25 cellular contexts compared by ENCODE assay signal in the genomic region with DNA sequence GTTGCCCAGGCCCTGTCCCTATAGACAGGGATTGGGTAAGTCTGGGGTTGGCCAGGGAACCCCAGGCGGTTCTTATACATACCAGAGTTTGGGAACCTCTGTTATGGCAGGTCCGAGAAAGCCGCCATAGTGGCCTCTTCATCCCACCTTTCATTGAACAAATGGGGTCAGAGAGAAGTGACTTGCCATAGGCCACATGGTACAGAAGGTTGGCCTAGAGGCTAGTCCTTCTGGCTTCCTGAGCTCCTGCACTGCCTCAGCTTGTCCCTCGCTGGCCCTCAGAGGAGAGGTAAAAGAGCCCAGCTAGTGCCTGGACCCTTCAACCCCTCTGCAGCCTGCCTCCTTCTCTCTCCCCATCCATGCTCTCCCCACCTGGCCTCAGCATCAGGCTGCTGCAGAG.
A peak's percentile ranks its signal among the peaks of the same experiment; 100 is the strongest.
DNase-seq lines count a peak whose midpoint lies in the region; ATAC-seq and TF ChIP-seq lines count a peak whose summit lies in the region.
"Had no signal": no experiment of that assay in that cellular context is flagged by ENCODE, and none has a peak within 500 bp of the region (broad histone marks: within the 10 kb centered on the region; RNA-seq: fewer than 3 reads in every experiment).

No MANE protein-coding gene starts in this region.

- no peaks in the 10 kb centered on the region for H3K79me2 ChIP-seq in GM23338 (replicated peaks; ENCODE audit: insufficient read depth)

- H3K4me1 ChIP-seq in GM23338 (ENCODE audit: insufficient read depth) = no peaks in the 10 kb centered on the region
- peaks cover 0 to 9% of the 10 kb centered on the region in 2 donors for H3K4me1 ChIP-seq in neuronal stem cell (ENCODE audit: control insufficient read depth in 2 of 2, insufficient read depth in 1 of 2, low read depth in 1 of 2, low read length in 2 of 2)
- H3K4me1 ChIP-seq in left lung = no peaks in the 10 kb centered on the region
- H3K4me1 ChIP-seq: A549 had no signal

- no peak overlapping the region for H3K27ac Mint-ChIP-seq in GM23338
- H3K27ac Mint-ChIP-seq in CD4-positive, alpha-beta T cell = no peak overlapping the region
- H3K27ac Mint-ChIP-seq: CD8-positive, alpha-beta T cell had no signal

- H3K4me3 ChIP-seq in GM23338 = no peak overlapping the region
- H3K4me3 ChIP-seq in coronary artery = no peak overlapping the region
- H3K4me3 ChIP-seq in neuronal stem cell (ENCODE audit: low read length in 2 of 2) = no peak overlapping the region
- H3K4me3 ChIP-seq in left lung = no peak overlapping the region
- H3K4me3 ChIP-seq: A549; BLaER1 treated with 17β-estradiol and CSF1 and Interleukin-3, amounts not matched to agents 10 nM and 100 nM; K562; PC-9 had no signal

- H3K4me2 ChIP-seq in GM23338 (no peak overlapping the region), neuronal stem cell (ENCODE audit: insufficient read depth, low read length, poor library complexity, severe bottlenecking) (no peak overlapping the region)
- H3K4me2 ChIP-seq: A549; BLaER1 treated with 17β-estradiol and CSF1 and Interleukin-3, amounts not matched to agents 10 nM and 100 nM; PC-9; SK-N-SH had no signal

- H3K27ac ChIP-seq in GM23338 (ENCODE audit: low read depth) = no peak overlapping the region
- no peak overlapping the region for H3K27ac ChIP-seq in coronary artery
- H3K27ac ChIP-seq in neuronal stem cell (replicated peaks; ENCODE audit: low read length) = no peak overlapping the region
- H3K27ac ChIP-seq in CD4-positive, alpha-beta T cell (ENCODE audit: low read depth, low read length) = no peak overlapping the region
- no peak overlapping the region for H3K27ac ChIP-seq in left lung
- H3K27ac ChIP-seq: A549; BLaER1 treated with 17β-estradiol and CSF1 and Interleukin-3, amounts not matched to agents 10 nM and 100 nM; PC-9; RWPE1 had no signal

- H3F3A ChIP-seq in GM23338 (replicated peaks; ENCODE audit: low read depth) = no peaks in the 10 kb centered on the region

- no peak overlapping the region for H3K4ac ChIP-seq in neuronal stem cell (ENCODE audit: low read length)

- ATAC-seq in GM23338 (no peak), left lung (no peak)
- no peak for ATAC-seq in CD4-positive, alpha-beta T cell (ENCODE audit: poor library complexity)
- ATAC-seq: A549; CD8-positive, alpha-beta T cell; K562 had no signal

- peak; percentile 14 for DNase-seq in D341Med (ENCODE audit: low spot score)
- no peak for DNase-seq in GM23338 (ENCODE audit: low spot score)
- DNase-seq in coronary artery (ENCODE audit: low spot score) = peak; percentile 49
- no peak for DNase-seq in neuronal stem cell (ENCODE audit: low spot score)
- no peak for DNase-seq in nucleus accumbens (lab: John Stamatoyannopoulos, UW)
- DNase-seq in CD4-positive, alpha-beta T cell = no peak
- no peak for DNase-seq in left lung
- DNase-seq in SHP77 treated with DMSO at 0.1 percent for 48 hours (lab: John Stamatoyannopoulos, UW) = no peak
- DNase-seq: AML-193, DND-41, H7, Kasumi-1, NCI-H1436, NCI-H1930, NCI-H2107, NCI-H446, NCI-H526, PC-9, SK-N-SH, SW 1271 had no signal

- H2BK5ac ChIP-seq in neuronal stem cell (ENCODE audit: low read length) = no peak overlapping the region

- H3K79me1 ChIP-seq in neuronal stem cell (ENCODE audit: low read depth, low read length) = no peaks in the 10 kb centered on the region

- intact Hi-C loops in CD4-positive, alpha-beta T cell (cut with DNase I, micrococcal nuclease) = no loop called here
- intact Hi-C loops in left lung (cut with DNase I) = no loop called here

- peak overlapping the region; percentile 38 for H3K18ac ChIP-seq in neuronal stem cell (ENCODE audit: low read length)

- no peak overlapping the region for H4K8ac ChIP-seq in neuronal stem cell (ENCODE audit: low read depth, low read length)

- POLR2A ChIA-PET in CD4-positive, alpha-beta T cell (lab: Charles Lee) = no interaction called here

- H2AFZ ChIP-seq in GM23338 (0 out of 2 replicates have a peak overlapping the region, but pooled peaks have one; percentile 14), neuronal stem cell (ENCODE audit: low read length) (no peak overlapping the region)
- H2AFZ ChIP-seq: PC-9 had no signal

- peaks cover 0 to 5% of the 10 kb centered on the region in 2 donors for H3K9me3 ChIP-seq in neuronal stem cell (replicated peaks in 1 of 2; ENCODE audit: control insufficient read depth in 2 of 2, insufficient read depth in 1 of 2, low read depth in 1 of 2, low read length in 2 of 2)
- no peaks in the 10 kb centered on the region for H3K9me3 ChIP-seq in CD4-positive, alpha-beta T cell (ENCODE audit: control insufficient read depth, low read length)
- peaks cover 0 to 3% of the 10 kb centered on the region in 2 donors for H3K9me3 ChIP-seq in left lung
- H3K9me3 ChIP-seq: A549, SK-N-SH had no signal

- H2BK15ac ChIP-seq in neuronal stem cell (ENCODE audit: low read length) = no peak overlapping the region

- no peaks in the 10 kb centered on the region for H4K20me1 ChIP-seq in GM23338 (replicated peaks; ENCODE audit: insufficient read depth)
- H4K20me1 ChIP-seq: BLaER1 treated with 17β-estradiol and CSF1 and Interleukin-3, amounts not matched to agents 10 nM and 100 nM had no signal

- no peak overlapping the region for H3K14ac ChIP-seq in neuronal stem cell (ENCODE audit: low read length)

- H2BK120ac ChIP-seq in neuronal stem cell (ENCODE audit: low read depth, low read length) = no peak overlapping the region

- WGBS in neuronal stem cell (ENCODE audit: extremely low coverage in 2 of 2, insufficient read length in 2 of 2, insufficient replicate concordance in 1 of 2), 2 donors = no CpG with 5 or more reads among the region's 4 CpGs

- no peaks in the 10 kb centered on the region for H3K9me2 ChIP-seq in GM23338 (ENCODE audit: insufficient read depth)
- H3K9me2 ChIP-seq: SK-N-SH had no signal

- TF ChIP-seq CTCF in GM23338 (conservative IDR thresholded peaks at IDR 0.05; ENCODE audit: low read depth in 2 of 2) = no peak
- no peak for TF ChIP-seq CTCF in coronary artery (IDR thresholded peaks at IDR 0.05)
- TF ChIP-seq CTCF in CD4-positive, alpha-beta T cell (IDR thresholded peaks at IDR 0.05) = no peak
- TF ChIP-seq CTCF in left lung (IDR thresholded peaks at IDR 0.05) = no peak

- H3K9me3 Mint-ChIP-seq in GM23338 = peaks cover 12% of the 10 kb centered on the region; the same call in 2 of the 3 replicates
- H3K9me3 Mint-ChIP-seq in CD4-positive, alpha-beta T cell = no peaks in the 10 kb centered on the region
- H3K9me3 Mint-ChIP-seq: CD8-positive, alpha-beta T cell had no signal

- H3K36me3 Mint-ChIP-seq in GM23338 (ENCODE audit: low read depth) = peaks cover 7% of the 10 kb centered on the region; the same call in 2 of the 3 replicates
- no peaks in the 10 kb centered on the region for H3K36me3 Mint-ChIP-seq in CD4-positive, alpha-beta T cell (ENCODE audit: low read depth)
- H3K36me3 Mint-ChIP-seq: CD8-positive, alpha-beta T cell had no signal

- no peaks in the 10 kb centered on the region for H3K36me3 ChIP-seq in GM23338 (ENCODE audit: insufficient read depth)
- no peaks in the 10 kb centered on the region for H3K36me3 ChIP-seq in neuronal stem cell (replicated peaks in 1 of 2; ENCODE audit: control insufficient read depth in 2 of 2, insufficient read depth in 2 of 2, low read length in 2 of 2)
- no peaks in the 10 kb centered on the region for H3K36me3 ChIP-seq in left lung
- H3K36me3 ChIP-seq: BLaER1 treated with 17β-estradiol and CSF1 and Interleukin-3, amounts not matched to agents 10 nM and 100 nM had no signal

- H3K23ac ChIP-seq in neuronal stem cell (ENCODE audit: low read depth, low read length, poor library complexity) = no peak overlapping the region

- no peak overlapping the region for H2AK5ac ChIP-seq in neuronal stem cell (ENCODE audit: low read depth, low read length)

- H3K27me3 Mint-ChIP-seq in GM23338 (ENCODE audit: insufficient read depth, low read depth, poor library complexity) = peaks cover 6% of the 10 kb centered on the region
- peaks cover 22% of the 10 kb centered on the region for H3K27me3 Mint-ChIP-seq in CD4-positive, alpha-beta T cell

- H3K4me3 Mint-ChIP-seq in GM23338 = no peak overlapping the region
- no peak overlapping the region for H3K4me3 Mint-ChIP-seq in CD4-positive, alpha-beta T cell
- H3K4me3 Mint-ChIP-seq: CD8-positive, alpha-beta T cell had no signal

- no peak overlapping the region for H3K9ac ChIP-seq in neuronal stem cell (ENCODE audit: low read depth, low read length, poor library complexity)
- H3K9ac ChIP-seq: BLaER1 treated with 17β-estradiol and CSF1 and Interleukin-3, amounts not matched to agents 10 nM and 100 nM; SK-N-SH had no signal

- H4K91ac ChIP-seq in neuronal stem cell (ENCODE audit: low read depth, low read length, poor library complexity) = no peak overlapping the region

- H2BK12ac ChIP-seq in neuronal stem cell (ENCODE audit: low read length) = no peak overlapping the region

- H3K27me3 ChIP-seq in GM23338 (ENCODE audit: insufficient read depth) (no peaks in the 10 kb centered on the region), neuronal stem cell (ENCODE audit: control insufficient read depth in 3 of 3, insufficient read depth in 3 of 3, low read depth in 1 of 3, low read length in 3 of 3) (peaks cover 0 to 4% (median 0%) of the 10 kb centered on the region in 3 experiments), left lung (peaks cover 0 to 16% of the 10 kb centered on the region in 2 donors)
- H3K27me3 ChIP-seq in CD4-positive, alpha-beta T cell (ENCODE audit: control insufficient read depth, insufficient read depth, low read length) = no peaks in the 10 kb centered on the region
- H3K27me3 ChIP-seq: BLaER1 treated with 17β-estradiol and CSF1 and Interleukin-3, amounts not matched to agents 10 nM and 100 nM had no signal

- CTCF ChIA-PET in CD4-positive, alpha-beta T cell (lab: Charles Lee) = no interaction called here

- peaks cover 11% of the 10 kb centered on the region for H3K4me1 Mint-ChIP-seq in GM23338
- no peaks in the 10 kb centered on the region for H3K4me1 Mint-ChIP-seq in CD4-positive, alpha-beta T cell (ENCODE audit: low read depth)

TF ChIP-seq in GM23338, 12 proteins besides CTCF, POLR2A, EP300 and RAD21 (continues in another document):
- no peak for TF ChIP-seq CREB1 (CRISPR knock-in tag; IDR thresholded peaks at IDR 0.05; ENCODE audit: low read depth)
- no peak for TF ChIP-seq JUNB (IDR thresholded peaks at IDR 0.05; ENCODE audit: unreplicated experiment)
- no peak for TF ChIP-seq ZNF331 (CRISPR knock-in tag; IDR thresholded peaks at IDR 0.05; ENCODE audit: low read depth)
- no peak for TF ChIP-seq NANOG (IDR thresholded peaks at IDR 0.05; ENCODE audit: borderline replicate concordance)

Comparison
In these comparisons a context has a peak if more than half of its experiments do, and no peak if none do; other contexts are left out.
1. DNase-seq: peak in D341Med (single experiment) and coronary artery (single experiment); none in GM23338 (single experiment), neuronal stem cell (single experiment), nucleus accumbens (0 of 56), CD4-positive, alpha-beta T cell (0 of 10), left lung (0 of 2) and SHP77 treated with DMSO at 0.1 percent for 48 hours (single experiment).